In genomic region chr6:25017932-25018581, GRCh38 we compare ENCODE assay signal across 1 cellular context.
TF ChIP-seq lines count a peak whose summit lies in the region.

No MANE protein-coding gene starts in this region.

TF ChIP-seq in WTC11, 78 proteins besides CTCF, POLR2A, EP300 and RAD21 (continued from another document):
- TF ChIP-seq USF2 (CRISPR knock-in tag; IDR thresholded peaks at IDR 0.05) (no peak), ZNF396 (CRISPR knock-in tag; IDR thresholded peaks at IDR 0.05; ENCODE audit: borderline replicate concordance) (no peak), RORB (CRISPR knock-in tag; IDR thresholded peaks at IDR 0.05) (no peak)
TF ChIP-seq in WTC11: peak in this region for 0.
